Comparison of ENCODE assay signal across 13 cellular contexts in the genomic region with DNA sequence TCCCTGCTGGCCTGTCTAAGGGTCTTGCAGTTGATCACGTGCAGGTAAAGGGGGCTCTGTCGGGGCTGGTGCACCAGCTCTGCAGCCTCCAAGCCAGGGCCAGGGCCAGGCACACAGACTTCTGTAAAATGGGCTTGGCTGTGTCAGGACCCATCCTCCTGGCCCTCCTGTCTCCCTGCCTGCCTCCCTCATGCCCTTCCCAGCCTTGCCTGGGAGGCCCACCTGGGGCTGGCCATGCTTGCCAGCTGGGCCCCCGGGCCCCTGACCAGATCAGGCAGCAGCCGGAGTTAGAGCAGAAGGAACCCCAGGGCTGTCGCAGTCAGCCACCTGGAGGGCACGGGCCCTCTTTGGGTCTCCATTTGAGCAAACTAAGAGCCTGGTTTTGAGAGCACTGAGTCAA.
"Had no signal": no experiment of that assay in that cellular context is flagged by ENCODE, and none has a peak within 500 bp of the region (broad histone marks: within the 10 kb centered on the region; RNA-seq: fewer than 3 reads in every experiment).

No MANE protein-coding gene starts in this region.

- DNase-seq: activated CD4-positive, alpha-beta T cell treated with anti-CD3 and anti-CD28 coated beads for 36 hours; activated naive CD8-positive, alpha-beta T cell treated with anti-CD3 and anti-CD28 coated beads, Interleukin-2, amount 10 ng/mL, durations not matched to agents 7 days and 5 days; cerebellar nuclear complex; foreskin melanocyte; kidney glomerular epithelial cell; mesendoderm; nephron progenitor cell; sigmoid colon; stimulated activated naive CD8-positive, alpha-beta T cell treated with anti-CD3 and anti-CD28 coated beads, Interleukin-15, amount 100 ng/mL, for 72 hours; T-helper 1 cell; WERI-Rb-1 had no signal

- ATAC-seq: activated CD4-positive, alpha-beta T cell treated with anti-CD3 and anti-CD28 coated beads for 36 hours; stimulated activated naive CD8-positive, alpha-beta T cell treated with anti-CD3 and anti-CD28 coated beads, Interleukin-15, amount 100 ng/mL, for 72 hours had no signal

- H3K4me3 Mint-ChIP-seq: activated CD4-positive, alpha-beta T cell treated with anti-CD3 and anti-CD28 coated beads for 36 hours; activated naive CD8-positive, alpha-beta T cell treated with anti-CD3 and anti-CD28 coated beads, Interleukin-2, amount 10 ng/mL, durations not matched to agents 7 days and 5 days had no signal

- H3K27ac ChIP-seq: sigmoid colon, spleen, WERI-Rb-1 had no signal

- H3K27ac Mint-ChIP-seq: activated CD4-positive, alpha-beta T cell treated with anti-CD3 and anti-CD28 coated beads for 36 hours; activated naive CD8-positive, alpha-beta T cell treated with anti-CD3 and anti-CD28 coated beads, Interleukin-2, amount 10 ng/mL, durations not matched to agents 7 days and 5 days; nephron progenitor cell; type B pancreatic cell had no signal

- H3K4me3 ChIP-seq: sigmoid colon had no signal

- H3K36me3 Mint-ChIP-seq: activated naive CD8-positive, alpha-beta T cell treated with anti-CD3 and anti-CD28 coated beads, Interleukin-2, amount 10 ng/mL, durations not matched to agents 7 days and 5 days; type B pancreatic cell had no signal

- H3K9me3 Mint-ChIP-seq: activated naive CD8-positive, alpha-beta T cell treated with anti-CD3 and anti-CD28 coated beads, Interleukin-2, amount 10 ng/mL, durations not matched to agents 7 days and 5 days; nephron progenitor cell; stimulated activated naive CD8-positive, alpha-beta T cell treated with anti-CD3 and anti-CD28 coated beads, Interleukin-15, amount 100 ng/mL, for 72 hours; type B pancreatic cell had no signal

- H3K27me3 Mint-ChIP-seq: activated CD4-positive, alpha-beta T cell treated with anti-CD3 and anti-CD28 coated beads for 36 hours; activated naive CD8-positive, alpha-beta T cell treated with anti-CD3 and anti-CD28 coated beads, Interleukin-2, amount 10 ng/mL, durations not matched to agents 7 days and 5 days; stimulated activated naive CD8-positive, alpha-beta T cell treated with anti-CD3 and anti-CD28 coated beads, Interleukin-15, amount 100 ng/mL, for 72 hours had no signal

- H3K27me3 ChIP-seq: sigmoid colon, spleen had no signal

- H3K9me3 ChIP-seq: sigmoid colon, spleen had no signal

- H3K36me3 ChIP-seq: WERI-Rb-1 had no signal
